1 cellular context compared by ENCODE assay signal in genomic region chr12:115437061-115437567, GRCh38.
TF ChIP-seq lines count a peak whose summit lies in the region.

No MANE protein-coding gene starts in this region.

TF ChIP-seq in HepG2, 621 proteins besides CTCF, POLR2A, EP300 and RAD21 (continued from another document and continues in another):
- no peak for TF ChIP-seq PBX2 (CRISPR knock-in tag; IDR thresholded peaks at IDR 0.05)
- TF ChIP-seq SMYD3 (CRISPR knock-in tag; IDR thresholded peaks at IDR 0.05): no peak
- no peak for TF ChIP-seq NCOA5 (CRISPR knock-in tag; IDR thresholded peaks at IDR 0.05)
- no peak; the same call in 1 of the 2 replicates for TF ChIP-seq TFAP4 (IDR thresholded peaks at IDR 0.05; ENCODE audit: borderline replicate concordance, low read depth)
- TF ChIP-seq RBM22 (optimal IDR thresholded peaks at IDR 0.05; ENCODE audit: low read length): no peak
- TF ChIP-seq ZNF83 (CRISPR knock-in tag; IDR thresholded peaks at IDR 0.05; ENCODE audit: borderline replicate concordance): no peak
- peak; percentile 74 for TF ChIP-seq ZNF142 (CRISPR knock-in tag; IDR thresholded peaks at IDR 0.05)
- no peak for TF ChIP-seq CENPBD1 (CRISPR knock-in tag; IDR thresholded peaks at IDR 0.05; ENCODE audit: borderline replicate concordance, low read depth)
- TF ChIP-seq NFYB (CRISPR knock-in tag; IDR thresholded peaks at IDR 0.05): no peak
- no peak for TF ChIP-seq ETV6 (CRISPR knock-in tag; conservative IDR thresholded peaks at IDR 0.05)
- TF ChIP-seq ZNF792 (CRISPR knock-in tag; IDR thresholded peaks at IDR 0.05): no peak
- TF ChIP-seq DDIT3 (CRISPR knock-in tag; IDR thresholded peaks at IDR 0.05): no peak
- no peak for TF ChIP-seq ZNF18 (CRISPR knock-in tag; IDR thresholded peaks at IDR 0.05; ENCODE audit: insufficient replicate concordance)
- TF ChIP-seq NBN (conservative IDR thresholded peaks at IDR 0.05): no peak
- TF ChIP-seq RNF2 (conservative IDR thresholded peaks at IDR 0.05; ENCODE audit: low read depth): no peak
- no peak for TF ChIP-seq ZNF713 (CRISPR knock-in tag; IDR thresholded peaks at IDR 0.05)
- TF ChIP-seq ZBTB42 (CRISPR knock-in tag; IDR thresholded peaks at IDR 0.05): no peak
- TF ChIP-seq KLF16 (CRISPR knock-in tag; IDR thresholded peaks at IDR 0.05): peak in 1 of 2 experiments; percentile 42; a peak in 1 of 4 replicates
- TF ChIP-seq MTA1 (CRISPR knock-in tag; IDR thresholded peaks at IDR 0.05; ENCODE audit: borderline replicate concordance): 0 out of 2 replicates have a peak, but pooled peaks have one; percentile 44
- TF ChIP-seq GPN1 (CRISPR knock-in tag; IDR thresholded peaks at IDR 0.05; ENCODE audit: borderline replicate concordance): no peak
- TF ChIP-seq THAP11 (CRISPR knock-in tag; IDR thresholded peaks at IDR 0.05): peak; percentile 56; the same call in 1 of the 2 replicates
- no peak for TF ChIP-seq TSC22D2 (CRISPR knock-in tag; IDR thresholded peaks at IDR 0.05; ENCODE audit: borderline replicate concordance)
- TF ChIP-seq ZMAT3 (CRISPR knock-in tag; conservative IDR thresholded peaks at IDR 0.05): 0 out of 2 replicates have a peak, but pooled peaks have one; percentile 29
- no peak for TF ChIP-seq ZNF839 (CRISPR knock-in tag; IDR thresholded peaks at IDR 0.05; ENCODE audit: borderline replicate concordance)
- no peak for TF ChIP-seq U2AF2 (IDR thresholded peaks at IDR 0.05; ENCODE audit: low read depth, low read length)
- no peak for TF ChIP-seq ZBTB49 (CRISPR knock-in tag; IDR thresholded peaks at IDR 0.05; ENCODE audit: borderline replicate concordance)
- TF ChIP-seq YEATS4 (CRISPR knock-in tag; IDR thresholded peaks at IDR 0.05; ENCODE audit: borderline replicate concordance): no peak
- no peak for TF ChIP-seq CSRNP2 (CRISPR knock-in tag; conservative IDR thresholded peaks at IDR 0.05; ENCODE audit: low read depth)
- no peak for TF ChIP-seq ZNF510 (CRISPR knock-in tag; IDR thresholded peaks at IDR 0.05; ENCODE audit: low read depth)
- no peak for TF ChIP-seq ZNF816 (CRISPR knock-in tag; IDR thresholded peaks at IDR 0.05; ENCODE audit: borderline replicate concordance)
- TF ChIP-seq ZNF121 (CRISPR knock-in tag; IDR thresholded peaks at IDR 0.05): no peak
- TF ChIP-seq ERF (CRISPR knock-in tag; IDR thresholded peaks at IDR 0.05): peak; percentile 50; the same call in 1 of the 2 replicates
- no peak for TF ChIP-seq BATF2 (CRISPR knock-in tag; IDR thresholded peaks at IDR 0.05)
- no peak for TF ChIP-seq REST (IDR thresholded peaks at IDR 0.05; ENCODE audit: borderline replicate concordance in 1 of 2, low read depth in 1 of 2, low read length in 2 of 2)
- no peak for TF ChIP-seq SRF (IDR thresholded peaks at IDR 0.05; ENCODE audit: low read depth, low read length)
- TF ChIP-seq IKZF4 (CRISPR knock-in tag; IDR thresholded peaks at IDR 0.05; ENCODE audit: borderline replicate concordance, low read depth, not compliant biosample characterization): no peak
- TF ChIP-seq FOXA1 (IDR thresholded peaks at IDR 0.05): no peak
- peak; percentile 59 for TF ChIP-seq FOXA1 (CRISPR knock-in tag; IDR thresholded peaks at IDR 0.05)
- no peak for TF ChIP-seq NPAS2 (CRISPR knock-in tag; IDR thresholded peaks at IDR 0.05; ENCODE audit: borderline replicate concordance)
- no peak for TF ChIP-seq ZNF180 (CRISPR knock-in tag; IDR thresholded peaks at IDR 0.05; ENCODE audit: borderline replicate concordance, low read depth)
